9 cellular contexts compared by ENCODE assay signal in the genomic region with DNA sequence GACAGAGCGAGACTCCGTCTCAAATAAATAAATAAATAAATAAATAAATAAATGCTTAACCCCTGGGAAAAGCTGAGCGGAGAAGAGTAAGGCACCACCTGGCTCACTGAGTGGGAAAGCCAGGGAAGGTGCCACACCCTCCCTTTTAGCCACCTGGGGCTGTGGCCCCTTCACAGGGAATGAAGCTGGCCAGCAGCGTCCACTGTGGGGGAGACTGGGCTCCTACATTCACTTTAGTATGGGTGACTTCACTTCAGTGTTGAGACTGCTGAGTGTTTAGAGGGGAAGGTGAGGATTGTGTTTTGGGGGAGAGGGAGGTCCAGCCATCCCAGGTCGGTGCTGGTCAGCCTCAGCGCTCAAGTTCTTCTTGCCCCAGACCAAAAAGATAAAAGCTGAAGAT. TPM values are rescaled to one million over a fixed set of nuclear protein-coding genes. Genes with fewer than 3 reads are reported as not detected.
DNase-seq lines count a peak whose midpoint lies in the region; ATAC-seq and TF ChIP-seq lines count a peak whose summit lies in the region.
"Had no signal": no experiment of that assay in that cellular context is flagged by ENCODE, and none has a peak within 500 bp of the region (broad histone marks: within the 10 kb centered on the region; RNA-seq: fewer than 3 reads in every experiment).

No MANE protein-coding gene starts in this region.

- H3K4me3 ChIP-seq in heart right ventricle = peak overlapping the region; percentile 65 to 99 (median 88)
- H3K4me3 ChIP-seq in breast epithelium = peak overlapping the region; percentile 67 to 93 (median 86)
- peak overlapping the region; percentile 5 for H3K4me3 ChIP-seq in lung
- peak overlapping the region; percentile 43 to 78 (median 71) for H3K4me3 ChIP-seq in upper lobe of left lung

- DNase-seq in heart right ventricle (no peak), left cardiac atrium (no peak), breast epithelium (ENCODE audit: low spot score in 2 of 2) (no peak), lung (ENCODE audit: low spot score) (no peak), upper lobe of left lung (no peak), retina (no peak), DMS53 (lab: John Stamatoyannopoulos, UW) (no peak), NOMO-1 treated with dmso at 0.1 percent for 144 hours (lab: John Stamatoyannopoulos, UW; ENCODE audit: unreplicated experiment) (no peak)

- H3K4me1 ChIP-seq in heart right ventricle (peaks cover 19 to 84% (median 58%) of the 10 kb centered on the region in 9 donors), breast epithelium (peaks cover 13 to 26% of the 10 kb centered on the region in 2 donors), lung (ENCODE audit: control insufficient read depth in 2 of 2, insufficient read depth in 2 of 2, low read length in 2 of 2) (peaks cover 0 to 21% of the 10 kb centered on the region in 2 donors), upper lobe of left lung (peaks cover 51 to 76% (median 58%) of the 10 kb centered on the region in 4 donors)

- 52 to 57% methylated on average over 6 of the region's 6 CpGs for WGBS in heart right ventricle, 2 donors
- WGBS in lung, 2 donors = 37 to 68% methylated on average over 6 of the region's 6 CpGs
- WGBS in upper lobe of left lung, 2 donors = 39 to 52% methylated on average over 6 of the region's 6 CpGs

- peaks cover 0 to 44% (median 22%) of the 10 kb centered on the region in 9 donors for H3K36me3 ChIP-seq in heart right ventricle
- H3K36me3 ChIP-seq in breast epithelium = no peaks in the 10 kb centered on the region
- H3K36me3 ChIP-seq in lung (ENCODE audit: control insufficient read depth in 2 of 2, insufficient read depth in 2 of 2, low read length in 2 of 2) = peaks cover 11 to 38% of the 10 kb centered on the region in 2 donors
- H3K36me3 ChIP-seq in upper lobe of left lung = peaks cover 17 to 42% (median 32%) of the 10 kb centered on the region in 4 donors

- TF ChIP-seq EP300 in upper lobe of left lung (IDR thresholded peaks at IDR 0.05) = no peak

- H3K27ac ChIP-seq in heart right ventricle (peak overlapping the region; percentile 90 to 100 (median 98)), breast epithelium (peak overlapping the region; percentile 99 to 100), lung (ENCODE audit: low read depth in 1 of 2, low read length in 1 of 2) (peak overlapping the region in 1 of 2 donors; percentile 54), upper lobe of left lung (peak overlapping the region; percentile 91 to 100 (median 98))

- ATAC-seq in heart right ventricle = no peak
- no peak for ATAC-seq in left cardiac atrium
- ATAC-seq in lung (ENCODE audit: insufficient read depth, low FRiP score) = no peak
- ATAC-seq in upper lobe of left lung (ENCODE audit: low FRiP score in 2 of 2) = no peak

- TF ChIP-seq POLR2A in breast epithelium (IDR thresholded peaks at IDR 0.05) (no peak), upper lobe of left lung (IDR thresholded peaks at IDR 0.05) (no peak)

- intact Hi-C loops in heart right ventricle (cut with DNase I) = loop anchor here in 1 of 10 donors (2.0 kb wide), 1 partner anchor 20 kb away; a partner anchor contains a TSS
- intact Hi-C loops in left cardiac atrium (cut with DNase I) = no loop called here
- intact Hi-C loops in breast epithelium (cut with DNase I; ENCODE audit: low total_unique reads) = no loop called here

- TF ChIP-seq CTCF in heart right ventricle (IDR thresholded peaks at IDR 0.05) = no peak
- no peak for TF ChIP-seq CTCF in breast epithelium (IDR thresholded peaks at IDR 0.05)
- TF ChIP-seq CTCF in lung (IDR thresholded peaks at IDR 0.05; ENCODE audit: control extremely low read depth, extremely low read depth) = no peak
- TF ChIP-seq CTCF in upper lobe of left lung (IDR thresholded peaks at IDR 0.05) = no peak

- H3K9me3 ChIP-seq in heart right ventricle = no peaks in the 10 kb centered on the region
- no peaks in the 10 kb centered on the region for H3K9me3 ChIP-seq in breast epithelium
- H3K9me3 ChIP-seq in lung (ENCODE audit: control insufficient read depth in 2 of 2, insufficient read depth in 1 of 2, low read length in 1 of 2) = no peaks in the 10 kb centered on the region
- no peaks in the 10 kb centered on the region for H3K9me3 ChIP-seq in upper lobe of left lung

- H3K27me3 ChIP-seq in heart right ventricle = no peaks in the 10 kb centered on the region
- H3K27me3 ChIP-seq in breast epithelium = no peaks in the 10 kb centered on the region
- H3K27me3 ChIP-seq in lung (ENCODE audit: control insufficient read depth, insufficient read depth) = no peaks in the 10 kb centered on the region
- no peaks in the 10 kb centered on the region for H3K27me3 ChIP-seq in upper lobe of left lung

RNA-seq across cellular contexts. Expression of a gene that starts 1.5 kb away (rescaled TPM):
- total RNA-seq in heart right ventricle (10 to 100 TPM in 9 of 10 donors, 1 to 10 TPM in 1; 9.5 to 16.2 (median 12.0) TPM), left cardiac atrium (10 to 100 TPM; 11.1 to 17.1 TPM), breast epithelium (10 to 100 TPM in 2 of 3 donors, 1 to 10 TPM in 1; 9.0 to 33.2 (median 24.6) TPM), lung (10 to 100 TPM; 45.2 to 51.3 TPM), upper lobe of left lung (10 to 100 TPM; 18.1 to 64.9 (median 31.5) TPM)
- polyA plus RNA-seq in heart right ventricle (10 to 100 TPM; 15.0 to 20.2 TPM), lung (10 to 100 TPM; 16.7 to 32.5 TPM)

RNA-seq across cellular contexts. Expression of a gene that starts 11.9 kb away (rescaled TPM):
- total RNA-seq in heart right ventricle = 1 to 10 TPM; 2.4 to 6.3 (median 3.9) TPM
- 1 to 10 TPM; 1.1 to 2.9 TPM for polyA plus RNA-seq in heart right ventricle
- 1 to 10 TPM; 2.8 to 5.3 TPM for total RNA-seq in left cardiac atrium
- total RNA-seq in breast epithelium = 10 to 100 TPM in 2 of 3 donors, 1 to 10 TPM in 1; 6.9 to 13.3 (median 10.9) TPM
- total RNA-seq in lung = 10 to 100 TPM; 10.6 to 14.3 TPM
- polyA plus RNA-seq in lung = 1 to 10 TPM; 3.7 to 4.8 TPM
- 10 to 100 TPM in 3 of 6 donors, 1 to 10 TPM in 3; 6.2 to 13.6 (median 10.0) TPM for total RNA-seq in upper lobe of left lung

RNA-seq across cellular contexts. Expression of a gene that starts 20.7 kb away (rescaled TPM):
- 10 to 100 TPM; 23.3 to 72.3 (median 38.0) TPM for total RNA-seq in heart right ventricle
- polyA plus RNA-seq in heart right ventricle = 10 to 100 TPM; 36.0 to 77.8 TPM
- 10 to 100 TPM; 77.7 to 78.1 TPM for total RNA-seq in left cardiac atrium
- 100 to 1,000 TPM; 139 to 147 (median 146) TPM for total RNA-seq in breast epithelium
- 100 to 1,000 TPM; 118 to 216 TPM for total RNA-seq in lung
- polyA plus RNA-seq in lung = 100 to 1,000 TPM; 150 to 199 TPM
- 100 to 1,000 TPM; 123 to 605 (median 251) TPM for total RNA-seq in upper lobe of left lung

RNA-seq across cellular contexts. Expression of a gene that starts 37.8 kb away (rescaled TPM):
- total RNA-seq in heart right ventricle = 100 to 1,000 TPM in 4 of 10 donors, 10 to 100 TPM in 6; 46.3 to 259 (median 82.7) TPM
- 10 to 100 TPM; 46.6 to 46.7 TPM for polyA plus RNA-seq in heart right ventricle
- total RNA-seq in left cardiac atrium = 100 to 1,000 TPM; 188 to 222 TPM
- 100 to 1,000 TPM; 102 to 894 (median 240) TPM for total RNA-seq in breast epithelium
- total RNA-seq in lung = 100 to 1,000 TPM; 166 to 338 TPM
- 10 to 100 TPM; 52.6 to 77.4 TPM for polyA plus RNA-seq in lung
- total RNA-seq in upper lobe of left lung = 100 to 1,000 TPM; 137 to 504 (median 308) TPM

RNA-seq across cellular contexts. Expression of a gene that starts 40.5 kb away (rescaled TPM):
- total RNA-seq in heart right ventricle = under 1 TPM in 1 of 10 donors, not detected in 9; 0.08 TPM
- under 1 TPM in 1 of 2 donors, not detected in 1; 0.01 TPM for polyA plus RNA-seq in heart right ventricle
- total RNA-seq in left cardiac atrium = under 1 TPM; 0.09 to 0.13 TPM
- total RNA-seq in breast epithelium = 1 to 10 TPM in 1 of 3 donors, under 1 TPM in 2; 0.15 to 2.2 (median 0.98) TPM
- total RNA-seq in lung = under 1 TPM; 0.09 to 0.67 TPM
- polyA plus RNA-seq in lung = under 1 TPM; 0.13 to 0.28 TPM
- 1 to 10 TPM in 2 of 6 donors, under 1 TPM in 3, not detected in 1; under 0.01 to 6.2 (median 0.67) TPM for total RNA-seq in upper lobe of left lung
- total RNA-seq: Daoy had no signal

Comparison
In these comparisons a context has a peak if more than half of its experiments do, and no peak if none do; other contexts are left out.
1. H3K4me3 ChIP-seq: peak in every context shown above with its lines; median percentile 88 in heart right ventricle; 86 in breast epithelium; 71 in upper lobe of left lung; 5 in lung.